ENCODE assay signal across 29 cellular contexts in genomic region chr5:168736201-168736940, GRCh38.
DNase-seq lines count a peak whose midpoint lies in the region; ATAC-seq and TF ChIP-seq lines count a peak whose summit lies in the region.
"Had no signal": no experiment of that assay in that cellular context is flagged by ENCODE, and none has a peak within 500 bp of the region (broad histone marks: within the 10 kb centered on the region; RNA-seq: fewer than 3 reads in every experiment).

No MANE protein-coding gene starts in this region.

- H2AFZ ChIP-seq in GM23338, result no peak overlapping the region
- H2AFZ ChIP-seq in smooth muscle cell (ENCODE audit: low read depth), result no peak overlapping the region
- H2AFZ ChIP-seq: hepatocyte had no signal

- H3K27ac ChIP-seq in GM23338 (ENCODE audit: low read depth) (no peak overlapping the region), ascending aorta (peak overlapping the region; percentile 76 to 82), heart left ventricle (no peak overlapping the region), smooth muscle cell (ENCODE audit: low read depth) (no peak overlapping the region)
- H3K27ac ChIP-seq: hepatocyte, ovary, WERI-Rb-1 had no signal

- H3K36me3 Mint-ChIP-seq in GM23338 (ENCODE audit: low read depth), result no peaks in the 10 kb centered on the region
- no peaks in the 10 kb centered on the region for H3K36me3 Mint-ChIP-seq in stimulated activated memory B cell treated with anti-CD40 and anti-IgM and Interleukin-4, amounts not matched to agents 10 μg/mL and 1 μg/mL and 100 μg/mL, for 72 hours
- H3K36me3 Mint-ChIP-seq: activated naive CD8-positive, alpha-beta T cell treated with anti-CD3 and anti-CD28 coated beads for 36 hours; memory B cell; T-cell had no signal

- H3K4me1 ChIP-seq in GM23338 (ENCODE audit: insufficient read depth), result no peaks in the 10 kb centered on the region
- peaks cover 17 to 19% of the 10 kb centered on the region in 2 donors for H3K4me1 ChIP-seq in ascending aorta
- H3K4me1 ChIP-seq in heart left ventricle, result peaks cover 0 to 33% (median 5%) of the 10 kb centered on the region in 12 donors
- H3K4me1 ChIP-seq in smooth muscle cell (ENCODE audit: low read depth), result no peaks in the 10 kb centered on the region

- no peak overlapping the region for H3K27ac Mint-ChIP-seq in GM23338
- no peak overlapping the region for H3K27ac Mint-ChIP-seq in stimulated activated memory B cell treated with anti-CD40 and anti-IgM and Interleukin-4, amounts not matched to agents 10 μg/mL and 1 μg/mL and 100 μg/mL, for 72 hours
- H3K27ac Mint-ChIP-seq: dendritic cell treated with granulocyte-macrophage colony-stimulating factor and Interleukin-4, amounts not matched to agents 40 ng/mL and 50 ng/mL, for 4 days; endodermal cell; memory B cell; T-cell had no signal

- H3K4me1 Mint-ChIP-seq in GM23338, result no peaks in the 10 kb centered on the region; the same call in 1 of the 3 replicates
- H3K4me1 Mint-ChIP-seq in stimulated activated memory B cell treated with anti-CD40 and anti-IgM and Interleukin-4, amounts not matched to agents 10 μg/mL and 1 μg/mL and 100 μg/mL, for 72 hours, result no peaks in the 10 kb centered on the region
- H3K4me1 Mint-ChIP-seq: endodermal cell, T-cell had no signal

- intact Hi-C loops in ascending aorta (cut with DNase I) (no loop called here), heart left ventricle (cut with DNase I) (no loop called here)

- no peaks in the 10 kb centered on the region for H3K79me2 ChIP-seq in GM23338 (replicated peaks; ENCODE audit: insufficient read depth)
- H3K79me2 ChIP-seq in smooth muscle cell (ENCODE audit: low read depth), result no peaks in the 10 kb centered on the region
- H3K79me2 ChIP-seq: hepatocyte had no signal

- no peaks in the 10 kb centered on the region for H4K20me1 ChIP-seq in GM23338 (replicated peaks; ENCODE audit: insufficient read depth)
- no peaks in the 10 kb centered on the region for H4K20me1 ChIP-seq in smooth muscle cell (ENCODE audit: low read depth)

- no peaks in the 10 kb centered on the region for H3K27me3 Mint-ChIP-seq in GM23338 (ENCODE audit: insufficient read depth, low read depth, poor library complexity)
- H3K27me3 Mint-ChIP-seq in stimulated activated memory B cell treated with anti-CD40 and anti-IgM and Interleukin-4, amounts not matched to agents 10 μg/mL and 1 μg/mL and 100 μg/mL, for 72 hours, result no peaks in the 10 kb centered on the region
- H3K27me3 Mint-ChIP-seq: dendritic cell treated with granulocyte-macrophage colony-stimulating factor and Interleukin-4, amounts not matched to agents 40 ng/mL and 50 ng/mL, for 4 days; T-cell had no signal

- ATAC-seq in GM23338 (peak; percentile 41; the same call in 2 of the 3 replicates), heart left ventricle (peak in 3 of 4 donors; percentile 55 to 79 (median 64)), GM19395 (IDR thresholded peaks at IDR 0.05; ENCODE audit: unreplicated experiment) (no peak)
- ATAC-seq in stimulated activated memory B cell treated with anti-CD40 and anti-IgM and Interleukin-4, amounts not matched to agents 10 μg/mL and 1 μg/mL and 100 μg/mL, for 72 hours, result peak; percentile 18
- ATAC-seq: esophagus mucosa, T-cell had no signal

- DNase-seq in GM23338 (ENCODE audit: low spot score) (no peak), ascending aorta (ENCODE audit: low spot score in 2 of 2) (no peak), heart left ventricle (peak in 2 of 5 donors; percentile 13 to 39), smooth muscle cell (lab: John Stamatoyannopoulos, UW; ENCODE audit: unreplicated experiment) (no peak), NCI-H510A (lab: John Stamatoyannopoulos, UW) (no peak)
- DNase-seq: activated CD4-positive, alpha-beta T cell treated with anti-CD3 and anti-CD28 coated beads for 48 hours; activated CD8-positive, alpha-beta memory T cell treated with anti-CD3 and anti-CD28 coated beads for 24 hours; activated effector memory CD4-positive, alpha-beta T cell treated with anti-CD3 and anti-CD28 coated beads, Interleukin-2, amount 50 U/mL, for 16 hours; activated naive CD8-positive, alpha-beta T cell treated with anti-CD3 and anti-CD28 coated beads for 36 hours; activated T-cell treated with anti-CD3 and anti-CD28 coated beads, Interleukin-2, amount 50 U/mL, for 1 hour; anterior cingulate cortex; endodermal cell; foreskin melanocyte; HCEC 1CT; NCI-H146; NCI-H226; ovary; retina; stimulated activated CD4-positive, alpha-beta T cell treated with anti-CD3 and anti-CD28 coated beads, Interleukin-2, amount 100 ng/mL, for 24 hours; stimulated activated CD8-positive, alpha-beta memory T cell treated with anti-CD3 and anti-CD28 coated beads, Interleukin-4, amount 100 ng/mL, for 48 hours; T-cell; WERI-Rb-1 had no signal

- no peaks in the 10 kb centered on the region for H3K9me3 Mint-ChIP-seq in GM23338
- no peaks in the 10 kb centered on the region for H3K9me3 Mint-ChIP-seq in stimulated activated memory B cell treated with anti-CD40 and anti-IgM and Interleukin-4, amounts not matched to agents 10 μg/mL and 1 μg/mL and 100 μg/mL, for 72 hours
- H3K9me3 Mint-ChIP-seq: activated naive CD8-positive, alpha-beta T cell treated with anti-CD3 and anti-CD28 coated beads for 36 hours; dendritic cell treated with granulocyte-macrophage colony-stimulating factor and Interleukin-4, amounts not matched to agents 40 ng/mL and 50 ng/mL, for 4 days; endodermal cell; memory B cell; T-cell had no signal

- no peaks in the 10 kb centered on the region for H3K36me3 ChIP-seq in GM23338 (ENCODE audit: insufficient read depth)
- H3K36me3 ChIP-seq in ascending aorta, result no peaks in the 10 kb centered on the region
- no peaks in the 10 kb centered on the region for H3K36me3 ChIP-seq in heart left ventricle
- peaks cover 10% of the 10 kb centered on the region for H3K36me3 ChIP-seq in smooth muscle cell (ENCODE audit: low read depth)
- H3K36me3 ChIP-seq: ovary, WERI-Rb-1 had no signal

- no peak for TF ChIP-seq POLR2A in heart left ventricle (IDR thresholded peaks at IDR 0.05)

- TF ChIP-seq CTCF in GM23338 (conservative IDR thresholded peaks at IDR 0.05; ENCODE audit: low read depth in 2 of 2) (no peak), ascending aorta (IDR thresholded peaks at IDR 0.05) (no peak), heart left ventricle (IDR thresholded peaks at IDR 0.05) (no peak), smooth muscle cell (IDR thresholded peaks at IDR 0.05; ENCODE audit: borderline replicate concordance, insufficient read depth, poor library complexity, severe bottlenecking) (no peak)

- H3F3A ChIP-seq in GM23338 (replicated peaks; ENCODE audit: low read depth) (no peaks in the 10 kb centered on the region), smooth muscle cell (ENCODE audit: low read depth) (no peaks in the 10 kb centered on the region)

- no peaks in the 10 kb centered on the region for H3K9me2 ChIP-seq in GM23338 (ENCODE audit: insufficient read depth)

- no peak overlapping the region for H3K4me2 ChIP-seq in GM23338
- no peak overlapping the region for H3K4me2 ChIP-seq in smooth muscle cell
- H3K4me2 ChIP-seq: hepatocyte had no signal

- no peak overlapping the region for H3K4me3 Mint-ChIP-seq in GM23338
- no peak overlapping the region for H3K4me3 Mint-ChIP-seq in stimulated activated memory B cell treated with anti-CD40 and anti-IgM and Interleukin-4, amounts not matched to agents 10 μg/mL and 1 μg/mL and 100 μg/mL, for 72 hours
- H3K4me3 Mint-ChIP-seq: activated naive CD8-positive, alpha-beta T cell treated with anti-CD3 and anti-CD28 coated beads for 36 hours; dendritic cell treated with granulocyte-macrophage colony-stimulating factor and Interleukin-4, amounts not matched to agents 40 ng/mL and 50 ng/mL, for 4 days; endodermal cell; memory B cell; neural crest cell; T-cell had no signal

- no peaks in the 10 kb centered on the region for H3K9me3 ChIP-seq in ascending aorta
- peaks cover 0 to 8% (median 0%) of the 10 kb centered on the region in 12 donors for H3K9me3 ChIP-seq in heart left ventricle
- no peaks in the 10 kb centered on the region for H3K9me3 ChIP-seq in smooth muscle cell (replicated peaks; ENCODE audit: low read depth)
- H3K9me3 ChIP-seq: ovary had no signal

- H3K27me3 ChIP-seq in GM23338 (ENCODE audit: insufficient read depth) (no peaks in the 10 kb centered on the region), ascending aorta (no peaks in the 10 kb centered on the region), heart left ventricle (no peaks in the 10 kb centered on the region), smooth muscle cell (ENCODE audit: low read depth) (no peaks in the 10 kb centered on the region)
- H3K27me3 ChIP-seq: hepatocyte, ovary had no signal

- WGBS in heart left ventricle, 4 donors, result 65 to 83% (median 73%) methylated on average over 3 to 4 of the region's 4 CpGs
- WGBS in smooth muscle cell (ENCODE audit: low lambda C conversion rate), result 75% methylated on average over 4 of the region's 4 CpGs

- no peak overlapping the region for H3K9ac ChIP-seq in smooth muscle cell (ENCODE audit: low read depth)

- H3K4me3 ChIP-seq in GM23338 (no peak overlapping the region), ascending aorta (no peak overlapping the region), heart left ventricle (no peak overlapping the region), smooth muscle cell (no peak overlapping the region)
- H3K4me3 ChIP-seq: hepatocyte, ovary had no signal

TF ChIP-seq in GM23338, 12 proteins besides CTCF, POLR2A, EP300 and RAD21 (continues in another document):
- TF ChIP-seq POLR2AphosphoS5 (IDR thresholded peaks at IDR 0.05; ENCODE audit: low read depth) (no peak), STAT1 (IDR thresholded peaks at IDR 0.05; ENCODE audit: unreplicated experiment) (no peak), NANOG (IDR thresholded peaks at IDR 0.05; ENCODE audit: borderline replicate concordance) (no peak)

Comparison
In these comparisons a context has a peak if more than half of its experiments do, and no peak if none do; other contexts are left out.
1. H3K27ac ChIP-seq: peak in ascending aorta (2 of 2); none in GM23338 (single experiment), heart left ventricle (0 of 12) and smooth muscle cell (single experiment).